ENCODE assay signal across 8 cellular contexts in the genomic region with DNA sequence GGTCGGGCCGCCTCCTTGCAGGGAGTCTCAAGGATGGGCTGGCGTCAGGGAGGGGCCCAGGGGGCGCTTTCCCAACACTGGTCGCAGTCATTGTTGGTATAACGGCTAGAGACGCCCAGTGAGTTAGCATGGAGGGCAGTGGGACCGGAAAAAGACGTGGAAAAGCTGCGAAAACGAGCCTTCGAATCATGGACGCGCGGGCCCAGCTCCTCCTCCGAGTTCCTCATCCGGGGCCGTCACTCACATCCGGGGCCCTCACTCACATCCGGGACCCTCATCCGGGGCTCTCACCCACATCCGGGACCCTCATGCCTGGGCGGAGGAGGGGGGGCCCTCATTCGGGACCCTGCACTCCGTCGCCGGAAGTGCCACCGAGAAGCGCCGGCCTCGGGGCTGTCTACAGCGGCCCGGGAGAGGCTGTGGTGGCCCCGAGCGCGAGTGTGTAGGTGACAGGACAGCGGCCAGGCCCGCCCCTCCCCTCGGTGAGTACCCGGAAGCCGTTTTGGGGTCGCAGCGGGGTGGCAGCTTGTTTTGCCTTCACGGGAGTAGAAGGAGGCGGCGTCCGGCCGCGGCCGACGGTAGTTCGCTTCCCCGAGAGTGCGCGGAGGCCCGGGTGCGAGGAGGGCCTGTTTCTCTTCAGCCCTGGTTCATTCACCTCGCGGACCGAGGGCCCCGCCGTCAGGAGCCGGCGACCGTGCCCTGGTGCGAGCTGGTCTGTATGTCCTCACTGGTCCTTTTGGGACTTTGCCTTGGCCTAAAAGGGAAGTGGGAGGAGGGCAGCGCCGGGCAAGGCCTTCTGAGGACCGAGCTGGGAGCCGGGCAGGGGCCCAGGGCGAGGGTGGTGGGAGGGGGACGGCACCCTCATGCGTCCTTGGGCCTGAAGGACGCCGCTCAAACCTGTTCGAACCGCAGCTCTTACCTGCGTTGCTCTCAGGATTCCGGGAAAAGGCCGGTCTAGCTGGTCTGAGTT.
DNase-seq lines count a peak whose midpoint lies in the region; ATAC-seq lines count a peak whose summit lies in the region.

A gene with protein sequence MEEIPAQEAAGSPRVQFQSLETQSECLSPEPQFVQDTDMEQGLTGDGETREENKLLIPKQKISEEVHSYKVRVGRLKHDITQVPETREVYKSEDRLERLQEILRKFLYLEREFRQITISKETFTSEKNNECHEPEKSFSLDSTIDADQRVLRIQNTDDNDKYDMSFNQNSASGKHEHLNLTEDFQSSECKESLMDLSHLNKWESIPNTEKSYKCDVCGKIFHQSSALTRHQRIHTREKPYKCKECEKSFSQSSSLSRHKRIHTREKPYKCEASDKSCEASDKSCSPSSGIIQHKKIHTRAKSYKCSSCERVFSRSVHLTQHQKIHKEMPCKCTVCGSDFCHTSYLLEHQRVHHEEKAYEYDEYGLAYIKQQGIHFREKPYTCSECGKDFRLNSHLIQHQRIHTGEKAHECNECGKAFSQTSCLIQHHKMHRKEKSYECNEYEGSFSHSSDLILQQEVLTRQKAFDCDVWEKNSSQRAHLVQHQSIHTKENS (plus strand): TSS at position 337 of the 970 bp plus-strand sequence. CDS start 1,918 bp downstream, outside the sequence.

- peaks cover 51% of the 10 kb centered on the region for H3K4me1 Mint-ChIP-seq in central memory CD8-positive, alpha-beta T cell

- ATAC-seq in GM18873 (IDR thresholded peaks at IDR 0.05; ENCODE audit: low FRiP score, unreplicated experiment) (peak; percentile 62), HG03135 (IDR thresholded peaks at IDR 0.05; ENCODE audit: unreplicated experiment) (peak; percentile 83)
- ATAC-seq in central memory CD8-positive, alpha-beta T cell (replicated peaks; ENCODE audit: extremely low read depth, poor library complexity, severe bottlenecking) = peak; percentile 91

- no peaks in the 10 kb centered on the region for H3K27me3 Mint-ChIP-seq in central memory CD8-positive, alpha-beta T cell

- peak; percentile 98 for DNase-seq in ACHN
- DNase-seq in NCI-H226 = peak; percentile 85
- DNase-seq in activated CD4-positive, CD25-positive, alpha-beta regulatory T cell treated with anti-CD3 and anti-CD28 coated beads, Interleukin-2, amount 50 U/mL, for 72 hours = peak; percentile 87
- DNase-seq in central memory CD8-positive, alpha-beta T cell (ENCODE audit: low spot score in 2 of 2) = peak; percentile 85 to 94
- DNase-seq in islet precursor cell = peak; percentile 97
- DNase-seq in stimulated activated CD4-positive, alpha-beta T cell treated with anti-CD3 and anti-CD28 coated beads, Interleukin-12 subunit alpha, Interleukin-12 subunit beta, amount 100 ng/mL, for 48 hours (ENCODE audit: low read depth in 2 of 3, low spot score in 1 of 3) = peak; percentile 74 to 78 (median 74)

- in situ Hi-C loops in ACHN (cut with HindIII; ENCODE audit: low pct_ligation_motif_present, low pct_unique_long_range_greater_than_20kb, low sequenced_read_pairs) = no loop called here

- H3K36me3 Mint-ChIP-seq in central memory CD8-positive, alpha-beta T cell (ENCODE audit: insufficient read depth) = peaks cover 48% of the 10 kb centered on the region

- no peaks in the 10 kb centered on the region for H3K9me3 Mint-ChIP-seq in central memory CD8-positive, alpha-beta T cell

- H3K4me3 Mint-ChIP-seq in central memory CD8-positive, alpha-beta T cell = peak within 1 kb of the TSS; percentile 85

- H3K27ac Mint-ChIP-seq in central memory CD8-positive, alpha-beta T cell (ENCODE audit: low read depth) = peak within 1 kb of the TSS; percentile 94

Comparison
In these comparisons a context has a peak if more than half of its experiments do, and no peak if none do; other contexts are left out.
1. Peak in every context shown above with its lines: DNase-seq and ATAC-seq.